Comparison of ENCODE assay signal across 18 cellular contexts in the genomic region with DNA sequence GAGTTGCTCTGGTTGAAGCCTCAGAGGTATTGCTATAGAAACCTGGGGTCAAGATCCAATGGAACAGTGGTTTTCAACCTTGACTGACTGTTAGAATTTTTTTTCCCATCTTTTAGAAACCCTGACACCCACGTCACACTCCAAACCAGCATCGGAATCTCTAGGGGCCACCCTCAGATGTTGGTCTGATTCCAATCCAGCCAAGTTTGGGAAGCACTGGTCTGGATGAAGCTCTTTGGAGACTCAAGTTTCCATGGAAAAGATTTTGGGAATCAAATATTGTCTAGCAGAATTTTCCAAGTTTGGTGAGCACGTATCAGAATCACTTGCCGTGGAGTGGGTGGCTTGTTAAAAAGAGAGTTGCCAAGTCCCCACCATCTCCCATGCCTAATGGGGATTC.
"Had no signal": no experiment of that assay in that cellular context is flagged by ENCODE, and none has a peak within 500 bp of the region (broad histone marks: within the 10 kb centered on the region; RNA-seq: fewer than 3 reads in every experiment).

No MANE protein-coding gene starts in this region.

- H3K4me3 Mint-ChIP-seq: activated CD4-positive, alpha-beta memory T cell treated with anti-CD3 and anti-CD28 coated beads, Interleukin-2, amount 10 ng/mL, durations not matched to agents 7 days and 5 days; activated CD4-positive, alpha-beta T cell treated with anti-CD3 and anti-CD28 coated beads for 36 hours; activated naive CD4-positive, alpha-beta T cell treated with anti-CD3 and anti-CD28 coated beads, Interleukin-2, amount 10 ng/mL, durations not matched to agents 7 days and 5 days; activated T-cell treated with anti-CD3 and anti-CD28 coated beads, Interleukin-2, amount 50 U/mL, for 24 hours; memory B cell; nephron; stimulated activated naive CD8-positive, alpha-beta T cell treated with anti-CD3 and anti-CD28 coated beads, Interleukin-15, Interleukin-2, amounts not matched to agents 100 ng/mL and 50 ng/mL, for 24 hours had no signal

- H3K27ac Mint-ChIP-seq: activated CD4-positive, alpha-beta memory T cell treated with anti-CD3 and anti-CD28 coated beads, Interleukin-2, amount 10 ng/mL, durations not matched to agents 7 days and 5 days; activated CD4-positive, alpha-beta T cell treated with anti-CD3 and anti-CD28 coated beads for 36 hours; activated naive CD4-positive, alpha-beta T cell treated with anti-CD3 and anti-CD28 coated beads, Interleukin-2, amount 10 ng/mL, durations not matched to agents 7 days and 5 days; activated T-cell treated with anti-CD3 and anti-CD28 coated beads, Interleukin-2, amount 50 U/mL, for 24 hours; memory B cell; nephron; progenitor cell of endocrine pancreas; stimulated activated naive CD8-positive, alpha-beta T cell treated with anti-CD3 and anti-CD28 coated beads, Interleukin-15, Interleukin-2, amounts not matched to agents 100 ng/mL and 50 ng/mL, for 24 hours had no signal

- H3K36me3 Mint-ChIP-seq: activated naive CD4-positive, alpha-beta T cell treated with anti-CD3 and anti-CD28 coated beads, Interleukin-2, amount 10 ng/mL, durations not matched to agents 7 days and 5 days; memory B cell had no signal

- H3K36me3 ChIP-seq: gastrocnemius medialis had no signal

- H3K4me3 ChIP-seq: gastrocnemius medialis, smooth muscle cell, testis had no signal

- H3K27ac ChIP-seq: gastrocnemius medialis, testis had no signal

- H3K9me3 ChIP-seq: gastrocnemius medialis, testis had no signal

- DNase-seq: activated CD4-positive, alpha-beta memory T cell treated with anti-CD3 and anti-CD28 coated beads, Interleukin-2, amount 10 ng/mL, durations not matched to agents 7 days and 5 days; activated CD4-positive, alpha-beta T cell treated with anti-CD3 and anti-CD28 coated beads for 36 hours; activated naive CD4-positive, alpha-beta T cell treated with anti-CD3 and anti-CD28 coated beads, Interleukin-2, amount 10 ng/mL, durations not matched to agents 7 days and 5 days; activated T-cell treated with anti-CD3 and anti-CD28 coated beads, Interleukin-2, amount 50 U/mL, for 24 hours; caudate nucleus; gastrocnemius medialis; occipital lobe; stimulated activated CD4-positive, alpha-beta T cell treated with anti-CD3 and anti-CD28 coated beads, Interleukin-4, amount 100 ng/mL, for 4 hours; stimulated activated CD8-positive, alpha-beta memory T cell treated with anti-CD3 and anti-CD28 coated beads, Interleukin-4, amount 100 ng/mL, for 48 hours; T-helper 1 cell; T1000; testis had no signal

- H3K9me3 Mint-ChIP-seq: activated CD4-positive, alpha-beta memory T cell treated with anti-CD3 and anti-CD28 coated beads, Interleukin-2, amount 10 ng/mL, durations not matched to agents 7 days and 5 days; activated T-cell treated with anti-CD3 and anti-CD28 coated beads, Interleukin-2, amount 50 U/mL, for 24 hours; nephron had no signal

- H3K27me3 ChIP-seq: gastrocnemius medialis, testis had no signal

- H3K4me1 ChIP-seq: gastrocnemius medialis had no signal

- H3K4me1 Mint-ChIP-seq: activated CD4-positive, alpha-beta memory T cell treated with anti-CD3 and anti-CD28 coated beads, Interleukin-2, amount 10 ng/mL, durations not matched to agents 7 days and 5 days; activated CD4-positive, alpha-beta T cell treated with anti-CD3 and anti-CD28 coated beads for 36 hours; activated naive CD4-positive, alpha-beta T cell treated with anti-CD3 and anti-CD28 coated beads, Interleukin-2, amount 10 ng/mL, durations not matched to agents 7 days and 5 days; memory B cell had no signal

- ATAC-seq: activated CD4-positive, alpha-beta T cell treated with anti-CD3 and anti-CD28 coated beads for 36 hours; gastrocnemius medialis; SK-N-SH treated with all-trans-retinoic acid at 6 μM for 48 hours had no signal
